Comparison of ENCODE assay signal across 8 cellular contexts in the genomic region with DNA sequence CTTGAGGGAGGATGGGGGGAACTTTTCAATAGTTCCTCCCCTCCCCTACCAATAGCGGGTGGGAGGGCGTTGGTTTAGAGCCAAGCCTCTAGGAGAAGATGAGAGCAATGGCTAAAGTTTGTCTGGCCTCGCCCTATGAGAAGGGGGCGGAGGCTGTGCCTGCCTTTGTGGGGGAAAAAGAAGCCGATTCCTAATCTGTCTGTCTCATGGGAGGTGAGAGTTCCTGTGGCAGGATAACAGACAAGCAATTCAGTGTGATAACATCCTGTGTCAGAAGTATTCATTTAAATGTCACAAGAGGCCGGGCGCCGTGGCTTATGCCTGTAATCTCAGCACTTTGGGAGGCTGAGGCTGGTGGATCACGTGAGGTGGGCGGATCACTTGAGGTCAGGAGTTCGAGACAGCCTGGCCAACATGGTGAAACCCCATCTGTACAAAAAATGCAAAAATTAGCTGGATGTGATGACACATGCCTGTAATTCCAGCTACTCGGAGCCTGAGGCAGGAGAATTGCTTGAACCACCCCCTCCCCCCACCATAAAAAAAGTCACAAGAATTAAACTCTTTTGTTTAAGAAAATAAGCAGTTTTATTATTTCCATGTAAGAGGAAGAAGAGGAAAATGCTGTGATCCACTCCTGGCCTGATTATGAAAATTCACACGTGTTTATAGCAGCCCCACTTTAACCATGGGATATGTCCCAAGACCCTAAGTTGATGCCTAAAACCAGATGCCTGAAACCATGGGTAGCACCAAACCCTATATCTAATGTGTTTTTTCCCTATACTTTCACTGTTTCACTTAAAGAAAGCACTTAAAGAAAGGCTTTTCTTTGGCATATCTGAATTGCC. TPM values are rescaled to one million over a fixed set of nuclear protein-coding genes. Genes with fewer than 3 reads are reported as not detected.
DNase-seq lines count a peak whose midpoint lies in the region; ATAC-seq, FAIRE-seq and TF ChIP-seq lines count a peak whose summit lies in the region.

No MANE protein-coding gene starts in this region.

- no peak for TF ChIP-seq CTCF in chondrocyte (IDR thresholded peaks at IDR 0.05)

- H3K27ac Mint-ChIP-seq in chondrocyte (ENCODE audit: unreplicated experiment) = peak overlapping the region; percentile 99

- peaks cover 13% of the 10 kb centered on the region for H3K36me3 Mint-ChIP-seq in chondrocyte (ENCODE audit: low read depth)

- H3K27me3 Mint-ChIP-seq in chondrocyte (ENCODE audit: low read depth) = no peaks in the 10 kb centered on the region

- peak overlapping the region; percentile 91 for H3K4me3 Mint-ChIP-seq in chondrocyte (ENCODE audit: unreplicated experiment)

- peaks cover 50% of the 10 kb centered on the region for H3K4me1 Mint-ChIP-seq in chondrocyte (ENCODE audit: low read depth)

- DNase-seq in HTR-8/SVneo (ENCODE audit: insufficient read length, low spot score) = peak; percentile 49
- DNase-seq in activated CD4-positive, CD25-positive, alpha-beta regulatory T cell treated with anti-CD3 and anti-CD28 coated beads, Interleukin-2, amount 50 U/mL, for 16 hours (ENCODE audit: low read depth, low spot score) = peak; percentile 69
- no peak for DNase-seq in chondrocyte (ENCODE audit: low spot score)
- DNase-seq in lung microvascular endothelial cell (ENCODE audit: low read depth in 2 of 2) = peak; percentile 58 to 88
- peak; percentile 75 for DNase-seq in stimulated activated CD8-positive, alpha-beta memory T cell treated with anti-CD3 and anti-CD28 coated beads, Interleukin-12 subunit alpha, Interleukin-12 subunit beta, amount 100 ng/mL, for 4 hours (ENCODE audit: low read depth)
- DNase-seq in COLO668 (lab: John Stamatoyannopoulos, UW; ENCODE audit: unreplicated experiment) = no peak
- DNase-seq in NCI-H1092 treated with DMSO at 0.1 percent for 48 hours (lab: John Stamatoyannopoulos, UW) = no peak

- FAIRE-seq in HTR-8/SVneo (lab: Jason Lieb, UNC) = peak; percentile 69

- H3K9me3 Mint-ChIP-seq in chondrocyte (ENCODE audit: low read depth) = no peaks in the 10 kb centered on the region

- ATAC-seq in GM18873 (IDR thresholded peaks at IDR 0.05; ENCODE audit: low FRiP score, unreplicated experiment) = peak; percentile 70

RNA-seq across cellular contexts. Expression of a gene that starts 1.7 kb away (rescaled TPM):
- total RNA-seq in chondrocyte (36.2 to 90.5 TPM (median 89.4 TPM) in 3 replicates), lung microvascular endothelial cell (16.3 TPM in 2 replicates)

RNA-seq across cellular contexts. Expression of a gene that starts 50.4 kb away (rescaled TPM):
- not detected in 3 replicates for total RNA-seq in chondrocyte
- total RNA-seq in lung microvascular endothelial cell = not detected in 2 replicates

Comparison
In these comparisons a context has a peak if more than half of its experiments do, and no peak if none do; other contexts are left out.
1. DNase-seq: peak in HTR-8/SVneo (single experiment), activated CD4-positive, CD25-positive, alpha-beta regulatory T cell treated with anti-CD3 and anti-CD28 coated beads, Interleukin-2, amount 50 U/mL, for 16 hours (single experiment), lung microvascular endothelial cell (2 of 2) and stimulated activated CD8-positive, alpha-beta memory T cell treated with anti-CD3 and anti-CD28 coated beads, Interleukin-12 subunit alpha, Interleukin-12 subunit beta, amount 100 ng/mL, for 4 hours (single experiment); none in chondrocyte (single experiment), COLO668 (single experiment) and NCI-H1092 treated with DMSO at 0.1 percent for 48 hours (single experiment).